ENCODE assay signal across 1 cellular context in the genomic region with DNA sequence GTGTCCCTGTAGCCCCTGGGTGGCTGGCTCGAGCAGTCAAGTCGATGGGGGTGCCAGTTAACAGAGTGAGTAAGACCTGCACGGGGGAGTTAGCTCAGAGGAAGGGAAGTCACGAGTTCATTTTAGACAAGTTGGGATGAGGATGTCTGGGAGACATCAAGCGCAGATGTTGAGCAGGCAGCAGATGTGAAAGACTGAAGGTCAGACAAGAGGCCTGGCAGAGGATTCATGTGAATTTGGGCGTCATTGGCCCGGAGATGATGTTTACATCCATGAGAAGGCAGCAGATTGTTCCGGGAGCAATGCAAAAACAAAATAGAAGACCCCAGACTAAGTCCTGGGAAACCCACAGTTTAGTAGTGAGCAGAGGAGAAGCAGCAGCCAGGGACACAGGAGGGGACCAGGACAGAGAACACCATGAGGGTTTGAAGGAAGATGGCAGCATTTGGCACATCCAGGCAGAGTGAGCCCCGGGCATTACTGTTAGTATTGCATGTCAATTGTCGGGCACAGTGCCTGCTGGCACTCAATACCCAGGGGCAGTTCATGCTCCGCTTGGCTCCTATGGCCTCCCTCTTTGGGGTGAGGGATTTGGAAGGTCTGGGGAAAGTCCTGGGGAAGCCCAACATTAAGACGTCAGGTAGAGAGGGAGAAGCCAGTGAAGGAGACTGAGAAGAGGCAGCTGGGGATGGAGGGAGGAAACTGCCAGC.
A peak's percentile ranks its signal among the peaks of the same experiment; 100 is the strongest.
TF ChIP-seq lines count a peak whose summit lies in the region.

No MANE protein-coding gene starts in this region.

TF ChIP-seq in IMR-90, 13 proteins besides CTCF, POLR2A, EP300 and RAD21:
- TF ChIP-seq MAZ (IDR thresholded peaks at IDR 0.05; ENCODE audit: borderline replicate concordance, low read depth, low read length) (no peak), BHLHE40 (IDR thresholded peaks at IDR 0.05; ENCODE audit: low read depth, low read length) (peak; percentile 82), FOS (IDR thresholded peaks at IDR 0.05; ENCODE audit: low read depth, low read length) (peak; percentile 6; the same call in 1 of the 2 replicates)
- TF ChIP-seq, protein P1, sequence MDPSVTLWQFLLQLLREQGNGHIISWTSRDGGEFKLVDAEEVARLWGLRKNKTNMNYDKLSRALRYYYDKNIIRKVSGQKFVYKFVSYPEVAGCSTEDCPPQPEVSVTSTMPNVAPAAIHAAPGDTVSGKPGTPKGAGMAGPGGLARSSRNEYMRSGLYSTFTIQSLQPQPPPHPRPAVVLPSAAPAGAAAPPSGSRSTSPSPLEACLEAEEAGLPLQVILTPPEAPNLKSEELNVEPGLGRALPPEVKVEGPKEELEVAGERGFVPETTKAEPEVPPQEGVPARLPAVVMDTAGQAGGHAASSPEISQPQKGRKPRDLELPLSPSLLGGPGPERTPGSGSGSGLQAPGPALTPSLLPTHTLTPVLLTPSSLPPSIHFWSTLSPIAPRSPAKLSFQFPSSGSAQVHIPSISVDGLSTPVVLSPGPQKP (IDR thresholded peaks at IDR 0.05; ENCODE audit: borderline replicate concordance, low read depth, low read length): no peak
- TF ChIP-seq, protein P2, sequence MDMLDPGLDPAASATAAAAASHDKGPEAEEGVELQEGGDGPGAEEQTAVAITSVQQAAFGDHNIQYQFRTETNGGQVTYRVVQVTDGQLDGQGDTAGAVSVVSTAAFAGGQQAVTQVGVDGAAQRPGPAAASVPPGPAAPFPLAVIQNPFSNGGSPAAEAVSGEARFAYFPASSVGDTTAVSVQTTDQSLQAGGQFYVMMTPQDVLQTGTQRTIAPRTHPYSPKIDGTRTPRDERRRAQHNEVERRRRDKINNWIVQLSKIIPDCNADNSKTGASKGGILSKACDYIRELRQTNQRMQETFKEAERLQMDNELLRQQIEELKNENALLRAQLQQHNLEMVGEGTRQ (IDR thresholded peaks at IDR 0.05; ENCODE audit: low read depth, low read length): peak; percentile 51
